8 cellular contexts compared by ENCODE assay signal in genomic region chr3:128617557-128618397, GRCh38. TPM values are rescaled to one million over a fixed set of nuclear protein-coding genes. Genes with fewer than 3 reads are reported as not detected.
DNase-seq lines count a peak whose midpoint lies in the region; ATAC-seq, FAIRE-seq and TF ChIP-seq lines count a peak whose summit lies in the region.

No MANE protein-coding gene starts in this region.

- H3K4me1 Mint-ChIP-seq in WTC11 = peaks cover 14% of the 10 kb centered on the region

- H3K36me3 ChIP-seq in ACC112 (ENCODE audit: insufficient read depth, low read length) = peaks cover 29% of the 10 kb centered on the region

- no peaks in the 10 kb centered on the region for H3K9me3 Mint-ChIP-seq in WTC11

- peak overlapping the region; percentile 75 for H3K4me3 ChIP-seq in ACC112 (ENCODE audit: low read depth, low read length)

- peaks cover 42% of the 10 kb centered on the region for H3K79me2 ChIP-seq in ACC112 (ENCODE audit: control insufficient read depth, insufficient read depth, low read length, unreplicated experiment)

- FAIRE-seq in islet of Langerhans (lab: Jason Lieb, UNC) = peak; percentile 5

- H3K4me3 Mint-ChIP-seq in WTC11 = peak overlapping the region; percentile 91

- peak; percentile 75; the same call in 1 of the 2 replicates for TF ChIP-seq CTCF in WTC11 (IDR thresholded peaks at IDR 0.05)

- H3K27ac ChIP-seq in ACC112 (ENCODE audit: low read depth, low read length) = peak overlapping the region; percentile 92

- peak overlapping the region; percentile 89 for H3K27ac Mint-ChIP-seq in WTC11

- CTCF ChIA-PET in WTC11 (lab: Charles Lee) = interaction anchor here (0.5 to 2.9 kb wide), 52 partner anchors 10 to 532 kb away, joined by 3 to 55 read pairs (median 3); partner anchors contain the start of genes CFAP92 and RAB7A

- peak; percentile 100 for DNase-seq in NCI-H2196 (lab: John Stamatoyannopoulos, UW; ENCODE audit: unreplicated experiment)
- DNase-seq in WTC11 (ENCODE audit: low spot score) = peak; percentile 98
- peak; percentile 99 for DNase-seq in central memory CD4-positive, alpha-beta T cell
- DNase-seq in stimulated activated CD4-positive, alpha-beta T cell treated with anti-CD3 and anti-CD28 coated beads, Interleukin-12 subunit alpha, Interleukin-12 subunit beta, amount 100 ng/mL, for 4 hours = peak; percentile 98

- POLR2A ChIA-PET in WTC11 (lab: Charles Lee) = interaction anchor here (0.5 to 1.5 kb wide), 4 partner anchors 18 to 580 kb away, joined by 3 to 5 read pairs (median 4); no protein-coding TSS in a partner anchor

- no peaks in the 10 kb centered on the region for H3K27me3 ChIP-seq in ACC112 (ENCODE audit: insufficient read depth, low read length)

- ATAC-seq in GM18868 (IDR thresholded peaks at IDR 0.05; ENCODE audit: unreplicated experiment) (peak; percentile 91), HG03108 (IDR thresholded peaks at IDR 0.05; ENCODE audit: unreplicated experiment) (peak; percentile 90), WTC11 (peak; percentile 91)

- H3K36me3 Mint-ChIP-seq in WTC11 = peaks cover 31% of the 10 kb centered on the region

- no peak overlapping the region for H2AFZ ChIP-seq in ACC112 (ENCODE audit: low read length, unreplicated experiment)

- no peaks in the 10 kb centered on the region for H3K27me3 Mint-ChIP-seq in WTC11 (ENCODE audit: low read depth)

- H3K4me1 ChIP-seq in ACC112 (ENCODE audit: control insufficient read depth, insufficient read depth, low read length, unreplicated experiment) = peaks cover 40% of the 10 kb centered on the region

TF ChIP-seq in WTC11, 78 proteins besides CTCF, POLR2A, EP300 and RAD21 (continues in another document):
- TF ChIP-seq IRF2 (CRISPR knock-in tag; IDR thresholded peaks at IDR 0.05; ENCODE audit: borderline replicate concordance, low read depth) = no peak
- no peak for TF ChIP-seq TCF7 (CRISPR knock-in tag; IDR thresholded peaks at IDR 0.05; ENCODE audit: low read depth)
- TF ChIP-seq E2F5 (CRISPR knock-in tag; IDR thresholded peaks at IDR 0.05) = no peak
- TF ChIP-seq ZNF532 (CRISPR knock-in tag; IDR thresholded peaks at IDR 0.05; ENCODE audit: borderline replicate concordance) = no peak
- TF ChIP-seq ATF2 (CRISPR knock-in tag; IDR thresholded peaks at IDR 0.05; ENCODE audit: borderline replicate concordance, low read depth) = no peak
- peak; percentile 61 for TF ChIP-seq SP1 (CRISPR knock-in tag; conservative IDR thresholded peaks at IDR 0.05)
- peak; percentile 79 for TF ChIP-seq NR3C1 (CRISPR knock-in tag; conservative IDR thresholded peaks at IDR 0.05; ENCODE audit: low read depth)
- peak; percentile 64 for TF ChIP-seq USF1 (CRISPR knock-in tag; IDR thresholded peaks at IDR 0.05)
- no peak for TF ChIP-seq ATF6 (CRISPR knock-in tag; IDR thresholded peaks at IDR 0.05)
- no peak for TF ChIP-seq CBFB (CRISPR knock-in tag; IDR thresholded peaks at IDR 0.05; ENCODE audit: low read depth)
- TF ChIP-seq E2F1 (CRISPR knock-in tag; IDR thresholded peaks at IDR 0.05) = no peak
- no peak for TF ChIP-seq FOXJ3 (CRISPR knock-in tag; IDR thresholded peaks at IDR 0.05; ENCODE audit: borderline replicate concordance)

RNA-seq across cellular contexts. Expression of gene RPN1, which starts 32.8 kb away (rescaled TPM):
- 153 to 163 TPM (median 160 TPM) in 3 replicates for total RNA-seq in WTC11 (2021)

Comparison
In these comparisons a context has a peak if more than half of its experiments do, and no peak if none do; other contexts are left out.
1. Peak in every context shown above with its lines: DNase-seq, ATAC-seq, H3K4me3 ChIP-seq and H3K27ac ChIP-seq.